In genomic region chr3:141223673-141224166, GRCh38 we compare ENCODE assay signal across 23 cellular contexts. TPM values are rescaled to one million over a fixed set of nuclear protein-coding genes. Genes with fewer than 3 reads are reported as not detected.
DNase-seq lines count a peak whose midpoint lies in the region; ATAC-seq, FAIRE-seq and TF ChIP-seq lines count a peak whose summit lies in the region.
"Had no signal": no experiment of that assay in that cellular context is flagged by ENCODE, and none has a peak within 500 bp of the region (broad histone marks: within the 10 kb centered on the region; RNA-seq: fewer than 3 reads in every experiment).

No MANE protein-coding gene starts in this region.

- no peak overlapping the region for H3K4me2 ChIP-seq in HepG2 (ENCODE audit: low read depth, low read length)
- H3K4me2 ChIP-seq: A549; BLaER1 treated with 17β-estradiol and CSF1 and Interleukin-3, amounts not matched to agents 10 nM and 100 nM had no signal

- no peaks in the 10 kb centered on the region for H3K36me3 ChIP-seq in HepG2 (replicated peaks in 1 of 2; ENCODE audit: control insufficient read depth in 1 of 2, insufficient read depth in 2 of 2, low read length in 2 of 2)
- H3K36me3 ChIP-seq in right lobe of liver: no peaks in the 10 kb centered on the region
- H3K36me3 ChIP-seq: BLaER1 treated with 17β-estradiol and CSF1 and Interleukin-3, amounts not matched to agents 10 nM and 100 nM had no signal

- H3K4me1 ChIP-seq in HepG2 (ENCODE audit: insufficient read depth, low read length) (peaks cover 6% of the 10 kb centered on the region), right lobe of liver (no peaks in the 10 kb centered on the region)

- in situ Hi-C loops in HepG2 (cut with HindIII; ENCODE audit: extremely low pct_ligation_motif_present, low pct_unique_long_range_greater_than_20kb): no loop called here

- no peak overlapping the region for H3K4me3 Mint-ChIP-seq in WTC11
- H3K4me3 Mint-ChIP-seq: B cell; CD4-positive, alpha-beta T cell; CD8-positive, alpha-beta T cell had no signal

- DNase-seq in HepG2 (ENCODE audit: low spot score) (no peak), right lobe of liver (no peak), WTC11 (ENCODE audit: low spot score) (no peak), dedifferentiated amniotic fluid mesenchymal stem cell (ENCODE audit: extremely low spot score) (peak; percentile 9), putamen (ENCODE audit: low spot score) (no peak), HuH-7 (ENCODE audit: low spot score) (no peak)
- DNase-seq: AML-193; Caco-2; Calu3; CD4-positive, alpha-beta T cell; CD8-positive, alpha-beta T cell; DMS79 treated with DMSO at 0.1 percent for 48 hours; GF-D8 had no signal

- TF ChIP-seq POLR2A in HepG2 (IDR thresholded peaks at IDR 0.05; ENCODE audit: insufficient read depth in 1 of 2, low read depth in 2 of 2, low read length in 2 of 2) (no peak), right lobe of liver (IDR thresholded peaks at IDR 0.05) (no peak)

- H3K27ac Mint-ChIP-seq in WTC11: no peak overlapping the region
- H3K27ac Mint-ChIP-seq: B cell; CD4-positive, alpha-beta T cell; CD8-positive, alpha-beta T cell had no signal

- H3K27me3 Mint-ChIP-seq in WTC11 (ENCODE audit: low read depth): peaks cover 3% of the 10 kb centered on the region; the same call in 1 of the 2 replicates
- H3K27me3 Mint-ChIP-seq: CD4-positive, alpha-beta T cell had no signal

- H3K9ac ChIP-seq in HepG2 (ENCODE audit: insufficient read depth, low read depth, low read length): no peak overlapping the region
- H3K9ac ChIP-seq: BLaER1 treated with 17β-estradiol and CSF1 and Interleukin-3, amounts not matched to agents 10 nM and 100 nM had no signal

- H3K27ac ChIP-seq in HepG2 (ENCODE audit: extremely low read length, insufficient read depth, low read length): no peak overlapping the region
- no peak overlapping the region for H3K27ac ChIP-seq in right lobe of liver
- H3K27ac ChIP-seq: 22Rv1; A549; BLaER1 treated with 17β-estradiol and CSF1 and Interleukin-3, amounts not matched to agents 10 nM and 100 nM; C4-2B had no signal

- TF ChIP-seq CTCF in HepG2 (CRISPR knock-in tag; IDR thresholded peaks at IDR 0.05): no peak
- no peak for TF ChIP-seq CTCF in right lobe of liver (IDR thresholded peaks at IDR 0.05)
- TF ChIP-seq CTCF in WTC11 (IDR thresholded peaks at IDR 0.05): no peak

- H3K36me3 Mint-ChIP-seq in WTC11: peaks cover 7% of the 10 kb centered on the region
- H3K36me3 Mint-ChIP-seq: CD8-positive, alpha-beta T cell had no signal

- intact Hi-C loops in HepG2 (cut with micrococcal nuclease; ENCODE audit: unreplicated experiment): no loop called here
- intact Hi-C loops in right lobe of liver (cut with DNase I): no loop called here

- no TSS peak for BruUV-seq in HepG2 (replicated peaks; lab: Mats Ljungman, UMichigan)

- CTCF ChIA-PET in HepG2 (lab: Yijun Ruan, JAX; ENCODE audit: low intra/inter-chr PET ratio, low total read pairs) (no interaction called here), WTC11 (lab: Charles Lee) (interaction anchor here (2.0 kb wide), 1 partner anchor 8 kb away, joined by 7 read pairs; the partner anchor contains the start of gene PXYLP1)

- no peaks in the 10 kb centered on the region for H3K79me2 ChIP-seq in HepG2 (ENCODE audit: insufficient read depth, low read length)

- ATAC-seq in HepG2 (no peak), right lobe of liver (no peak), WTC11 (no peak), HG03045 (IDR thresholded peaks at IDR 0.05; ENCODE audit: unreplicated experiment) (no peak)
- ATAC-seq: A549; CD8-positive, alpha-beta T cell had no signal

- no peak overlapping the region for H2AFZ ChIP-seq in HepG2 (ENCODE audit: low read length)

- peaks cover 42% of the 10 kb centered on the region for H3K9me3 Mint-ChIP-seq in WTC11
- H3K9me3 Mint-ChIP-seq: CD8-positive, alpha-beta T cell had no signal

- no peak for FAIRE-seq in HepG2 (lab: Jason Lieb, UNC)
- FAIRE-seq: A549, D721Med, G401.6, GM12891, GM19239 had no signal

- H4K20me1 ChIP-seq in HepG2 (ENCODE audit: insufficient read depth, low read length): no peaks in the 10 kb centered on the region
- H4K20me1 ChIP-seq: BLaER1 treated with 17β-estradiol and CSF1 and Interleukin-3, amounts not matched to agents 10 nM and 100 nM had no signal

- H3K4me3 ChIP-seq in HepG2 (replicated peaks in 1 of 3; ENCODE audit: insufficient read depth in 1 of 3, low read depth in 2 of 3, low read length in 3 of 3): no peak overlapping the region
- no peak overlapping the region for H3K4me3 ChIP-seq in right lobe of liver
- H3K4me3 ChIP-seq: A549; BLaER1 treated with 17β-estradiol and CSF1 and Interleukin-3, amounts not matched to agents 10 nM and 100 nM had no signal

- TF ChIP-seq EP300 in HepG2 (IDR thresholded peaks at IDR 0.05; ENCODE audit: low read depth in 2 of 2, low read length in 2 of 2): no peak
- TF ChIP-seq EP300 in HepG2 (CRISPR knock-in tag; IDR thresholded peaks at IDR 0.05; ENCODE audit: borderline replicate concordance): no peak

- H3K27me3 ChIP-seq in HepG2 (ENCODE audit: control insufficient read depth in 1 of 2, insufficient read depth in 2 of 2, low read length in 2 of 2) (peaks cover 0 to 5% of the 10 kb centered on the region in 2 experiments; a peak in 1 of 5 replicates), right lobe of liver (no peaks in the 10 kb centered on the region)
- H3K27me3 ChIP-seq: BLaER1 treated with 17β-estradiol and CSF1 and Interleukin-3, amounts not matched to agents 10 nM and 100 nM had no signal

- TF ChIP-seq RAD21 in HepG2 (CRISPR knock-in tag; IDR thresholded peaks at IDR 0.05): no peak

- H3K9me3 ChIP-seq in HepG2 (ENCODE audit: low read length) (peaks cover 10% of the 10 kb centered on the region; the same call in 1 of the 2 replicates), right lobe of liver (no peaks in the 10 kb centered on the region)

- POLR2A ChIA-PET in HepG2 (lab: Yijun Ruan, JAX): no interaction called here
- POLR2A ChIA-PET in WTC11 (lab: Charles Lee): no interaction called here

- WGBS in HepG2 (ENCODE audit: low lambda C conversion rate): 20% methylated on average over 2 of the region's 2 CpGs
- 70% methylated on average over 2 of the region's 2 CpGs for WGBS in right lobe of liver (ENCODE audit: insufficient coverage, low coverage, low lambda C conversion rate, missing lambda C conversion rate)

- H3K4me1 Mint-ChIP-seq in WTC11: peaks cover 15% of the 10 kb centered on the region
- H3K4me1 Mint-ChIP-seq: B cell had no signal

TF ChIP-seq in HepG2, 621 proteins besides CTCF, POLR2A, EP300 and RAD21:
- TF ChIP-seq ZNF709 (CRISPR knock-in tag; IDR thresholded peaks at IDR 0.05): no peak
- peak; percentile 97 for TF ChIP-seq ZNF317 (CRISPR knock-in tag; IDR thresholded peaks at IDR 0.05)
- TF ChIP-seq, protein P1, sequence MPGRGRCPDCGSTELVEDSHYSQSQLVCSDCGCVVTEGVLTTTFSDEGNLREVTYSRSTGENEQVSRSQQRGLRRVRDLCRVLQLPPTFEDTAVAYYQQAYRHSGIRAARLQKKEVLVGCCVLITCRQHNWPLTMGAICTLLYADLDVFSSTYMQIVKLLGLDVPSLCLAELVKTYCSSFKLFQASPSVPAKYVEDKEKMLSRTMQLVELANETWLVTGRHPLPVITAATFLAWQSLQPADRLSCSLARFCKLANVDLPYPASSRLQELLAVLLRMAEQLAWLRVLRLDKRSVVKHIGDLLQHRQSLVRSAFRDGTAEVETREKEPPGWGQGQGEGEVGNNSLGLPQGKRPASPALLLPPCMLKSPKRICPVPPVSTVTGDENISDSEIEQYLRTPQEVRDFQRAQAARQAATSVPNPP (CRISPR knock-in tag; IDR thresholded peaks at IDR 0.05): no peak

TF ChIP-seq in WTC11, 78 proteins besides CTCF, POLR2A, EP300 and RAD21:
- TF ChIP-seq ZNF317 (CRISPR knock-in tag; IDR thresholded peaks at IDR 0.05; ENCODE audit: borderline replicate concordance, low read depth) (peak; percentile 85), JAZF1 (CRISPR knock-in tag; IDR thresholded peaks at IDR 0.05) (no peak)

RNA-seq across cellular contexts. Expression of gene PXYLP1, which starts 7.9 kb away (rescaled TPM):
- total RNA-seq in HepG2 (2016; rRNA removed; fragmentation: Illumina TruSeq; extraction: Trizol): 6.4 and 8.1 TPM in 2 replicates
- total RNA-seq in HepG2 (2016; cell fraction: cytosol; rRNA removed; fragmentation: Illumina TruSeq; extraction: Trizol; ENCODE audit: low read depth): 3.5 and 4.5 TPM in 2 replicates
- total RNA-seq in HepG2 (2016; cell fraction: insoluble cytoplasmic fraction; rRNA removed; fragmentation: Illumina TruSeq; extraction: Trizol): 8.4 and 8.5 TPM in 2 replicates
- 6.6 and 9.0 TPM in 2 replicates for total RNA-seq in HepG2 (2016; cell fraction: membrane; rRNA removed; fragmentation: Illumina TruSeq; extraction: Trizol)
- total RNA-seq in HepG2 (2016; cell fraction: nucleus; rRNA removed; fragmentation: Illumina TruSeq; extraction: Trizol): 13.1 and 13.2 TPM in 2 replicates
- 4.9 and 5.7 TPM in 2 replicates for polyA plus RNA-seq in HepG2 (2011; rRNA removed)
- polyA plus RNA-seq in HepG2 (2011; cell fraction: cytosol; rRNA removed): 3.5 and 3.6 TPM in 2 replicates
- polyA plus RNA-seq in HepG2 (2011; cell fraction: nucleus; rRNA removed): 6.9 and 7.8 TPM in 2 replicates
- polyA plus RNA-seq in HepG2 (2012): 5.2 and 6.5 TPM in 2 replicates
- polyA plus RNA-seq in HepG2 (2016; cell fraction: cytosol; fragmentation: Illumina TruSeq; extraction: Trizol; ENCODE audit: low read depth): 5.3 and 5.5 TPM in 2 replicates
- 7.7 and 8.6 TPM in 2 replicates for polyA plus RNA-seq in HepG2 (2016; cell fraction: insoluble cytoplasmic fraction; fragmentation: Illumina TruSeq; extraction: Trizol; ENCODE audit: low read depth)
- 5.3 and 5.7 TPM in 2 replicates for polyA plus RNA-seq in HepG2 (2016; cell fraction: membrane; fragmentation: Illumina TruSeq; extraction: Trizol; ENCODE audit: low read depth)
- polyA plus RNA-seq in HepG2 (2016; cell fraction: nucleus; fragmentation: Illumina TruSeq; extraction: Trizol; ENCODE audit: insufficient read depth, low read depth): 15.5 and 16.4 TPM in 2 replicates
- 5.3 and 8.0 TPM in 2 replicates for polyA minus RNA-seq in HepG2 (2011; rRNA and poly(A)+ RNA removed; ENCODE audit: low replicate concordance)
- 3.1 and 4.8 TPM in 2 replicates for polyA minus RNA-seq in HepG2 (2011; cell fraction: cytosol; rRNA and poly(A)+ RNA removed)
- 6.4 and 9.3 TPM in 2 replicates for polyA minus RNA-seq in HepG2 (2011; cell fraction: nucleus; rRNA and poly(A)+ RNA removed)
- 1 to 10 TPM; 2.0 to 4.7 (median 3.0) TPM for total RNA-seq in right lobe of liver
- 16.9 to 20.1 TPM (median 19.7 TPM) in 3 replicates for total RNA-seq in WTC11 (2021)

Comparison
In these comparisons a context has a peak if more than half of its experiments do, and no peak if none do; other contexts are left out.
1. Of the 50 proteins assayed by ChIP-seq in both HepG2 and WTC11: peak only in HepG2: none; only in WTC11: none; in both: ZNF317; in neither: 49.